11 cellular contexts compared by ENCODE assay signal in the genomic region with DNA sequence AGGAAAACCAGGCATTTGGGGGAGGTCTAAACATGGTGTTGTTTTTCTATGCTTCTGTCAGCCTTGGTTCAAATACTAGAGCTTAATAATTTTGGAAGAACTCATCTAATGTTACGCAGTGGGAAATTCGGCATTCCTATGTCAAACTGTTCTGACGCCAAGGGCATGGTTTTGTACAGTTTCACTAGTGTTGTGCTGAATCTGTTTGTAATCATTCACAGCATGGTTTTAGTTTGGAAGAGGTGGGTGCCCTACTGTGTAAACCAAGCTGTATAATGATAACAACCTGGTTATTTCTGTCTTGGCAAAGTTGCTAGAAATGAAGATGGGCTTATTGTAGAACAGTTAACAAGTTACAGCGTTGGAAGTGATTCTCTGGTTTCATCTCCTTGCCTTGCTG. TPM values are rescaled to one million over a fixed set of nuclear protein-coding genes. Genes with fewer than 3 reads are reported as not detected.
DNase-seq lines count a peak whose midpoint lies in the region; ATAC-seq and TF ChIP-seq lines count a peak whose summit lies in the region.
"Had no signal": no experiment of that assay in that cellular context is flagged by ENCODE, and none has a peak within 500 bp of the region (broad histone marks: within the 10 kb centered on the region; RNA-seq: fewer than 3 reads in every experiment).

No MANE protein-coding gene starts in this region.

- 95 to 100% methylated on average over 2 to 4 of the region's 4 CpGs for WGBS in endodermal cell (ENCODE audit: insufficient coverage in 1 of 2, insufficient read length in 1 of 2), 2 experiments
- 45 to 53% (median 52%) methylated on average over 4 of the region's 4 CpGs for WGBS in ovary, 3 donors
- 42 to 53% methylated on average over 4 of the region's 4 CpGs for whole genome bisulfite sequencing in tibial nerve, 2 donors

- intact Hi-C loops in activated CD4-positive, alpha-beta memory T cell treated with anti-CD3 and anti-CD28 coated beads for 36 hours (cut with micrococcal nuclease): no loop called here
- intact Hi-C loops in ovary (cut with DNase I): loop anchor here in 1 of 4 donors (5.0 to 10.0 kb wide), 2 partner anchors 103 to 254 kb away; a partner anchor contains a TSS

- H3K36me3 ChIP-seq in DND-41 (ENCODE audit: insufficient read depth, low read length): peaks cover 86% of the 10 kb centered on the region
- H3K36me3 ChIP-seq in endodermal cell (ENCODE audit: control insufficient read depth, insufficient read depth, low read length): peaks cover 73% of the 10 kb centered on the region
- no peaks in the 10 kb centered on the region for H3K36me3 ChIP-seq in ovary
- H3K36me3 ChIP-seq in tibial nerve: peaks cover 3 to 24% (median 5%) of the 10 kb centered on the region in 3 donors

- H3K4me3 ChIP-seq in DND-41 (ENCODE audit: low read depth in 1 of 2, low read length in 2 of 2): no peak overlapping the region
- peak overlapping the region; percentile 56 for H3K4me3 ChIP-seq in endodermal cell (ENCODE audit: low read length)
- H3K4me3 ChIP-seq in ovary: peak overlapping the region; percentile 10
- peak overlapping the region in 1 of 4 donors; percentile 10 for H3K4me3 ChIP-seq in tibial nerve
- H3K4me3 ChIP-seq: body of pancreas had no signal

- H3K27ac ChIP-seq in DND-41 (ENCODE audit: low read length): no peak overlapping the region
- H3K27ac ChIP-seq in endodermal cell (ENCODE audit: low read depth, low read length): no peak overlapping the region
- no peak overlapping the region for H3K27ac ChIP-seq in ovary
- peak overlapping the region in 1 of 4 donors; percentile 20 for H3K27ac ChIP-seq in tibial nerve
- H3K27ac ChIP-seq: body of pancreas had no signal

- ATAC-seq in DND-41 (ENCODE audit: insufficient read depth, low read depth) (no peak), GM21825 (IDR thresholded peaks at IDR 0.05; ENCODE audit: unreplicated experiment) (no peak)
- ATAC-seq: body of pancreas, esophagus mucosa had no signal

- H3K4me3 Mint-ChIP-seq in activated CD4-positive, alpha-beta memory T cell treated with anti-CD3 and anti-CD28 coated beads for 36 hours: peak overlapping the region; percentile 93
- H3K4me3 Mint-ChIP-seq in endodermal cell: no peak overlapping the region

- peaks cover 76% of the 10 kb centered on the region for H3K36me3 Mint-ChIP-seq in activated CD4-positive, alpha-beta memory T cell treated with anti-CD3 and anti-CD28 coated beads for 36 hours
- H3K36me3 Mint-ChIP-seq in endodermal cell (ENCODE audit: low read depth): peaks cover 62% of the 10 kb centered on the region

- peaks cover 44% of the 10 kb centered on the region for H3K4me1 Mint-ChIP-seq in activated CD4-positive, alpha-beta memory T cell treated with anti-CD3 and anti-CD28 coated beads for 36 hours (ENCODE audit: low read depth)
- H3K4me1 Mint-ChIP-seq in endodermal cell: peaks cover 3% of the 10 kb centered on the region

- H3K4me1 ChIP-seq in DND-41 (ENCODE audit: insufficient read depth, low read length): peaks cover 26% of the 10 kb centered on the region
- H3K4me1 ChIP-seq in endodermal cell (ENCODE audit: control insufficient read depth, insufficient read depth, low read length): no peaks in the 10 kb centered on the region
- H3K4me1 ChIP-seq in ovary (ENCODE audit: insufficient read depth): peaks cover 7% of the 10 kb centered on the region
- H3K4me1 ChIP-seq in tibial nerve: peaks cover 0 to 25% (median 11%) of the 10 kb centered on the region in 4 donors

- peaks cover 1% of the 10 kb centered on the region for H3K27me3 Mint-ChIP-seq in activated CD4-positive, alpha-beta memory T cell treated with anti-CD3 and anti-CD28 coated beads for 36 hours
- H3K27me3 Mint-ChIP-seq in endodermal cell (ENCODE audit: insufficient read depth): no peaks in the 10 kb centered on the region

- H3K9ac ChIP-seq in DND-41 (ENCODE audit: low read depth, low read length): no peak overlapping the region
- no peak overlapping the region for H3K9ac ChIP-seq in endodermal cell (ENCODE audit: extremely low read depth, low read length, poor library complexity, severe bottlenecking)

- H3K79me2 ChIP-seq in DND-41 (ENCODE audit: insufficient read depth, low read length): peaks cover 90% of the 10 kb centered on the region

- peaks cover 79% of the 10 kb centered on the region for H4K20me1 ChIP-seq in DND-41 (ENCODE audit: insufficient read depth, low read length)

- TF ChIP-seq EP300 in ovary (IDR thresholded peaks at IDR 0.05) (no peak), tibial nerve (IDR thresholded peaks at IDR 0.05) (no peak)

- no peaks in the 10 kb centered on the region for H3K9me3 Mint-ChIP-seq in activated CD4-positive, alpha-beta memory T cell treated with anti-CD3 and anti-CD28 coated beads for 36 hours
- H3K9me3 Mint-ChIP-seq in endodermal cell: peaks cover 29% of the 10 kb centered on the region

- TF ChIP-seq POLR2A in ovary (IDR thresholded peaks at IDR 0.05) (no peak), tibial nerve (IDR thresholded peaks at IDR 0.05) (no peak)

- POLR2A ChIA-PET in activated CD4-positive, alpha-beta memory T cell treated with anti-CD3 and anti-CD28 coated beads for 36 hours (lab: Charles Lee): interaction anchor here (1.0 to 2.0 kb wide), 2 partner anchors 8 to 45 kb away, joined by 3 to 6 read pairs; no protein-coding TSS in a partner anchor

- H3K27ac Mint-ChIP-seq in activated CD4-positive, alpha-beta memory T cell treated with anti-CD3 and anti-CD28 coated beads for 36 hours: peak overlapping the region; percentile 75
- H3K27ac Mint-ChIP-seq in endodermal cell: no peak overlapping the region

- H3K9me3 ChIP-seq in DND-41 (ENCODE audit: insufficient read depth, low read length, severe bottlenecking): no peaks in the 10 kb centered on the region
- no peaks in the 10 kb centered on the region for H3K9me3 ChIP-seq in endodermal cell (ENCODE audit: control insufficient read depth, low read length)
- no peaks in the 10 kb centered on the region for H3K9me3 ChIP-seq in ovary
- H3K9me3 ChIP-seq in tibial nerve: no peaks in the 10 kb centered on the region
- H3K9me3 ChIP-seq: body of pancreas had no signal

- H3K27me3 ChIP-seq in DND-41 (ENCODE audit: insufficient read depth, low read length, poor library complexity) (no peaks in the 10 kb centered on the region), endodermal cell (ENCODE audit: control insufficient read depth, insufficient read depth, low read length, poor library complexity, severe bottlenecking) (no peaks in the 10 kb centered on the region), ovary (no peaks in the 10 kb centered on the region), tibial nerve (no peaks in the 10 kb centered on the region)
- H3K27me3 ChIP-seq: body of pancreas had no signal

- DNase-seq in DND-41 (no peak), endodermal cell (no peak), ovary (no peak), tibial nerve (ENCODE audit: low spot score in 2 of 2) (no peak), DMS79 treated with DMSO at 0.1 percent for 48 hours (lab: John Stamatoyannopoulos, UW) (no peak)
- DNase-seq in activated CD4-positive, alpha-beta memory T cell treated with anti-CD3 and anti-CD28 coated beads for 36 hours: no peak
- DNase-seq: body of pancreas, kidney, NCI-H2081 treated with DMSO at 0.1 percent for 48 hours had no signal

- H2AFZ ChIP-seq in DND-41 (ENCODE audit: low read depth, low read length): no peak overlapping the region

- no peak for TF ChIP-seq CTCF in DND-41 (IDR thresholded peaks at IDR 0.05; ENCODE audit: borderline replicate concordance, extremely low read depth, low read length, poor library complexity, severe bottlenecking)
- TF ChIP-seq CTCF in endodermal cell (conservative IDR thresholded peaks at IDR 0.05): no peak
- no peak for TF ChIP-seq CTCF in ovary (IDR thresholded peaks at IDR 0.05)
- TF ChIP-seq CTCF in tibial nerve (IDR thresholded peaks at IDR 0.05): no peak

- peak overlapping the region; percentile 17; the same call in 1 of the 2 replicates for H3K4me2 ChIP-seq in DND-41 (ENCODE audit: insufficient read depth, low read length)

- CTCF ChIA-PET in activated CD4-positive, alpha-beta memory T cell treated with anti-CD3 and anti-CD28 coated beads for 36 hours (lab: Charles Lee): interaction anchor here (1.3 kb wide), 1 partner anchor 44 kb away, joined by 4 read pairs; no protein-coding TSS in a partner anchor

RNA-seq across cellular contexts. Expression of a gene that starts 5.2 kb away (rescaled TPM):
- 100 to 1,000 TPM; 216 to 218 TPM for total RNA-seq in activated CD4-positive, alpha-beta memory T cell treated with anti-CD3 and anti-CD28 coated beads for 36 hours
- total RNA-seq in endodermal cell: 100 to 1,000 TPM; 218 to 274 TPM
- 150 TPM for polyA plus RNA-seq in endodermal cell (2013, experiment 1 of 2)
- polyA plus RNA-seq in endodermal cell (2013, experiment 2 of 2): 144 TPM
- 100 to 1,000 TPM; 178 to 329 (median 275) TPM for total RNA-seq in ovary
- polyA plus RNA-seq in ovary: 100 to 1,000 TPM; 106 to 164 TPM
- total RNA-seq in tibial nerve: 100 to 1,000 TPM; 123 to 171 (median 148) TPM

Comparison
In these comparisons a context has a peak if more than half of its experiments do, and no peak if none do; other contexts are left out.
1. H3K4me3 ChIP-seq: peak in endodermal cell (single experiment) and ovary (single experiment); none in DND-41 (0 of 2).